8 cellular contexts compared by ENCODE assay signal in genomic region chr9:89113851-89114250, GRCh38.
"Had no signal": no experiment of that assay in that cellular context is flagged by ENCODE, and none has a peak within 500 bp of the region (broad histone marks: within the 10 kb centered on the region; RNA-seq: fewer than 3 reads in every experiment).

No MANE protein-coding gene starts in this region.

- H3K4me1 Mint-ChIP-seq: IgD-negative memory B cell had no signal

- H3K4me3 ChIP-seq: K562 had no signal

- ATAC-seq: HepG2, K562 had no signal

- H3K4me3 Mint-ChIP-seq: IgD-negative memory B cell had no signal

- H3K27ac ChIP-seq: HL-60, KMS-11 had no signal

- H3K4me2 ChIP-seq: KMS-11 had no signal

- DNase-seq: KBM-7, KG1 had no signal

- H3K9ac ChIP-seq: KMS-11 had no signal

- FAIRE-seq: HepG2, HTR-8/SVneo, K562 had no signal

- H3K27ac Mint-ChIP-seq: IgD-negative memory B cell had no signal
